Comparison of ENCODE assay signal across 8 cellular contexts in the genomic region with DNA sequence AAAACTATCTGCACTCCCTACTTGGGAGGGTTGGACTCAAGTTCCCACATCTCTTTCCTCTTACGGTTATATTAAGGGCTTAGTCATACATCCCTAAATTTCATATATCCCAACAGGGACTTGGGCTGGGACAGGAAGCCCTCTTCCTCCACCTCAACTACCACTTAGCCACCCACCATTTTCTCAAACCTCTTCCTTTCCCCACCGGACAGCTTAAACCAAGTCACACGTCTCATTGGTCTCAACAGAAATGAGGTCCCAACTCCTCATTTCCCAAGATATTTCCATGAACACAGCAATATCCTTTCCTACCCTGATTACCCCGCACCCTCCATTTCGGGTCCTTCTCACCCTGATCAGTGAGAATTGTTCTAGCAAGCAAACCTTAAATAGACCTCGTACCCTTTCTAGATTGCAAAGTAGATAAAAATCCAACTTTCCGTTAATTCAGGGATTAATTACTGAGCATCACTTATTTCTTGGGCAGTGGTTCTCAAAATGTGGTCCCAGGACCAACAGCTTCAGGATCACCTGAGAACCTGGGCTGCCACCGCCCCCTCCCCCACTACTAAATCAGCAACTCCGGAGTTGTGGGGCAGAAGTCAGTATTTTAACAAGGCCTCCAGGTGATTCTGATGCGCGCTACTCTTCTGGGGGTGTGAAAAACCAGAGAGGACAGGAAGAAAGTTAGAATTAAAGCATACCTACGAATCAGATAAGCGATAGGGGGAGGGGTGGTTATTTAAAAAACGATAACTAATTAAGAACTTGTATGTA. TPM values are rescaled to one million over a fixed set of nuclear protein-coding genes. Genes with fewer than 3 reads are reported as not detected.
A peak's percentile ranks its signal among the peaks of the same experiment; 100 is the strongest.
DNase-seq lines count a peak whose midpoint lies in the region; ATAC-seq and TF ChIP-seq lines count a peak whose summit lies in the region.

No MANE protein-coding gene starts in this region.

- H3K4me1 Mint-ChIP-seq in activated T-cell treated with anti-CD3 and anti-CD28 coated beads, Interleukin-2, amount 50 U/mL, for 24 hours (ENCODE audit: low read depth): peaks cover 64% of the 10 kb centered on the region
- peaks cover 59% of the 10 kb centered on the region for H3K4me1 Mint-ChIP-seq in central memory CD8-positive, alpha-beta T cell

- peaks cover 0 to 18% (median 3%) of the 10 kb centered on the region in 4 donors for H3K4me1 ChIP-seq in Peyer's patch

- H3K9me3 ChIP-seq in Peyer's patch: no peaks in the 10 kb centered on the region

- no peak for DNase-seq in activated T-cell treated with anti-CD3 and anti-CD28 coated beads, Interleukin-2, amount 50 U/mL, for 24 hours
- DNase-seq in activated T-cell treated with anti-CD3 and anti-CD28 coated beads, Interleukin-2, amount 50 U/mL, for 48 hours: no peak
- peak in 1 of 3 donors; percentile 41 for DNase-seq in Peyer's patch
- no peak for DNase-seq in central memory CD8-positive, alpha-beta T cell (ENCODE audit: low spot score in 2 of 2)
- DNase-seq in left kidney (ENCODE audit: low read depth, low spot score): peak; percentile 78
- DNase-seq in stimulated activated CD4-positive, alpha-beta T cell treated with anti-CD3 and anti-CD28 coated beads, Interleukin-4, amount 100 ng/mL, for 4 hours: peak; percentile 6 to 21
- DNase-seq in T1000 (lab: John Stamatoyannopoulos, UW): no peak

- ATAC-seq in HG02885 (IDR thresholded peaks at IDR 0.05; ENCODE audit: poor library complexity, unreplicated experiment): peak; percentile 31
- ATAC-seq in central memory CD8-positive, alpha-beta T cell (replicated peaks; ENCODE audit: extremely low read depth, poor library complexity, severe bottlenecking): peak; percentile 38

- peak overlapping the region; percentile 75 to 83 (median 78) for H3K27ac ChIP-seq in Peyer's patch

- no peak for TF ChIP-seq POLR2A in Peyer's patch (IDR thresholded peaks at IDR 0.05)

- H3K27ac Mint-ChIP-seq in activated T-cell treated with anti-CD3 and anti-CD28 coated beads, Interleukin-2, amount 50 U/mL, for 24 hours: peak overlapping the region; percentile 98
- peak overlapping the region; percentile 98 for H3K27ac Mint-ChIP-seq in central memory CD8-positive, alpha-beta T cell (ENCODE audit: low read depth)

- H3K27me3 Mint-ChIP-seq in activated T-cell treated with anti-CD3 and anti-CD28 coated beads, Interleukin-2, amount 50 U/mL, for 24 hours: no peaks in the 10 kb centered on the region
- H3K27me3 Mint-ChIP-seq in central memory CD8-positive, alpha-beta T cell: no peaks in the 10 kb centered on the region

- H3K27me3 ChIP-seq in Peyer's patch: no peaks in the 10 kb centered on the region

- TF ChIP-seq CTCF in Peyer's patch (IDR thresholded peaks at IDR 0.05): no peak

- peaks cover 67% of the 10 kb centered on the region for H3K36me3 Mint-ChIP-seq in activated T-cell treated with anti-CD3 and anti-CD28 coated beads, Interleukin-2, amount 50 U/mL, for 24 hours (ENCODE audit: low read depth)
- peaks cover 18% of the 10 kb centered on the region for H3K36me3 Mint-ChIP-seq in central memory CD8-positive, alpha-beta T cell (ENCODE audit: insufficient read depth)

- peak overlapping the region; percentile 66 to 77 (median 70) for H3K4me3 ChIP-seq in Peyer's patch

- peaks cover 5% of the 10 kb centered on the region for H3K9me3 Mint-ChIP-seq in activated T-cell treated with anti-CD3 and anti-CD28 coated beads, Interleukin-2, amount 50 U/mL, for 24 hours
- H3K9me3 Mint-ChIP-seq in central memory CD8-positive, alpha-beta T cell: no peaks in the 10 kb centered on the region

- no peaks in the 10 kb centered on the region for H3K36me3 ChIP-seq in Peyer's patch

- H3K4me3 Mint-ChIP-seq in activated T-cell treated with anti-CD3 and anti-CD28 coated beads, Interleukin-2, amount 50 U/mL, for 24 hours: peak overlapping the region; percentile 99
- peak overlapping the region; percentile 94 for H3K4me3 Mint-ChIP-seq in central memory CD8-positive, alpha-beta T cell

RNA-seq across cellular contexts. Expression of gene ZSCAN30, which starts 0.5 kb away (rescaled TPM):
- total RNA-seq in Peyer's patch: 10 to 100 TPM; 20.3 to 51.2 (median 26.8) TPM

RNA-seq across cellular contexts. Expression of gene ZNF397, which starts 48.6 kb away (rescaled TPM):
- total RNA-seq in Peyer's patch: 10 to 100 TPM; 25.4 to 38.0 (median 29.6) TPM

RNA-seq across cellular contexts. Expression of gene ZNF24, which starts 54.7 kb away (rescaled TPM):
- 10 to 100 TPM; 22.8 to 36.3 (median 30.2) TPM for total RNA-seq in Peyer's patch

Comparison
In these comparisons a context has a peak if more than half of its experiments do, and no peak if none do; other contexts are left out.
1. DNase-seq: peak in left kidney (single experiment) and stimulated activated CD4-positive, alpha-beta T cell treated with anti-CD3 and anti-CD28 coated beads, Interleukin-4, amount 100 ng/mL, for 4 hours (2 of 2); none in activated T-cell treated with anti-CD3 and anti-CD28 coated beads, Interleukin-2, amount 50 U/mL, for 24 hours (single experiment), activated T-cell treated with anti-CD3 and anti-CD28 coated beads, Interleukin-2, amount 50 U/mL, for 48 hours (0 of 2), central memory CD8-positive, alpha-beta T cell (0 of 2) and T1000 (single experiment).